21 cellular contexts compared by ENCODE assay signal in the genomic region with DNA sequence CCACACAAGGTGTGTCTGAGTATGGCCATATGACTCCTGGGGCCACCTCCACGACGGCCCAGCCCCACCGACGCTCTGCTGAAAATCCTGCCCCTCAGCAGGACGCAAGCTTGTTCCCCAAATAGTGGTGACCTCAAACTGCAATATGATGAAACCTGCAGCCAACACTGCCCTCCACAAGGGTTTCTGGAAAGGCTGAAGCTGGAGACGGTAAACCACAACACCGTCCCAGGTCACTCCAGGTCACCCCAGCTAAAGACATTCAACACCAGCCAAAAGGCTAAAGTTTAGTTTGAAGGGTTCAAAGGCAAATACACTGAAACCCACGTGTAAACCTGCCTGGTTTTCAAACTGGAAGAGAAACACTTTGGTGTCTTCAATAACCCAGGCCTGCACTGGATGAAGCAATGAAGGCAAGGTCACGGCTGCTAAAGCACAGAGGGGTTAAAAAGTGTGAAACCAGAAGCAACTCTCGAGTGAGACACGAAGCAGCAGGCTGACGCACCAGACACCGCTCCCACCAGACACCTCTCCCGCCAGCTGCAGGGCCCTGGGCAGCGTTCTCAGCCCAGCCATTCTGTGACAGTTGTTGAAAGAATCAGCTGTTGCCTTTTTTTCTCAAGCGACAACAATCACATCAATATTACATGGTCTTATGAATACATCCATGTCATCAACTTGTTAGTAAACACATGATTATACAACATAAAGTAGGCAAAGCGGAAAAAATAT. TPM values are rescaled to one million over a fixed set of nuclear protein-coding genes. Genes with fewer than 3 reads are reported as not detected.
DNase-seq lines count a peak whose midpoint lies in the region; ATAC-seq, FAIRE-seq and TF ChIP-seq lines count a peak whose summit lies in the region.
"Had no signal": no experiment of that assay in that cellular context is flagged by ENCODE, and none has a peak within 500 bp of the region (broad histone marks: within the 10 kb centered on the region; RNA-seq: fewer than 3 reads in every experiment).

No MANE protein-coding gene starts in this region.

- no peak overlapping the region for H3K27ac Mint-ChIP-seq in neural progenitor cell
- H3K27ac Mint-ChIP-seq: activated CD8-positive, alpha-beta T cell treated with anti-CD3 and anti-CD28 coated beads for 36 hours; nephron; WTC11 had no signal

- peaks cover 36% of the 10 kb centered on the region for H3K27me3 Mint-ChIP-seq in neural progenitor cell (ENCODE audit: insufficient read depth, low read depth)

- peaks cover 13 to 16% of the 10 kb centered on the region in 2 experiments; a peak in 3 of 4 replicates for H3K36me3 ChIP-seq in HCT116 (ENCODE audit: control insufficient read depth in 1 of 2, insufficient read depth in 2 of 2, low read length in 2 of 2)
- H3K36me3 ChIP-seq in PC-9 (ENCODE audit: low read depth): no peaks in the 10 kb centered on the region
- peaks cover 12 to 28% of the 10 kb centered on the region in 2 experiments; a peak in 4 of 5 replicates for H3K36me3 ChIP-seq in HepG2 (replicated peaks in 1 of 2; ENCODE audit: control insufficient read depth in 1 of 2, insufficient read depth in 2 of 2, low read length in 2 of 2)
- no peaks in the 10 kb centered on the region for H3K36me3 ChIP-seq in neural progenitor cell

- H2AFZ ChIP-seq in HCT116 (ENCODE audit: low read depth, low read length, poor library complexity, severe bottlenecking) (no peak overlapping the region), PC-9 (no peak overlapping the region), HepG2 (ENCODE audit: low read length) (no peak overlapping the region), neural progenitor cell (replicated peaks) (no peak overlapping the region)

- H3K9me3 Mint-ChIP-seq in neural progenitor cell: no peaks in the 10 kb centered on the region
- H3K9me3 Mint-ChIP-seq: activated CD8-positive, alpha-beta T cell treated with anti-CD3 and anti-CD28 coated beads for 36 hours; nephron; WTC11 had no signal

- BruUV-seq in HCT116 (replicated peaks; lab: Mats Ljungman, UMichigan): TSS peak; percentile 35
- TSS peak; percentile 37 for BruUV-seq in PC-9 (replicated peaks; lab: Mats Ljungman, UMichigan)
- BruUV-seq in HepG2 (replicated peaks; lab: Mats Ljungman, UMichigan): TSS peak; percentile 54

- no peak overlapping the region for H3K4me3 ChIP-seq in HCT116 (replicated peaks in 1 of 2; ENCODE audit: low read depth in 1 of 2, low read length in 2 of 2)
- no peak overlapping the region for H3K4me3 ChIP-seq in PC-9
- no peak overlapping the region for H3K4me3 ChIP-seq in HepG2 (replicated peaks in 1 of 3; ENCODE audit: insufficient read depth in 1 of 3, low read depth in 2 of 3, low read length in 3 of 3)
- H3K4me3 ChIP-seq in neural progenitor cell: no peak overlapping the region
- H3K4me3 ChIP-seq: heart right ventricle, psoas muscle, tibial artery had no signal

- intact Hi-C loops in HCT116 (cut with micrococcal nuclease): no loop called here
- intact Hi-C loops in PC-9 (cut with micrococcal nuclease; ENCODE audit: unreplicated experiment): no loop called here
- intact Hi-C loops in HepG2 (cut with micrococcal nuclease; ENCODE audit: unreplicated experiment): no loop called here

- no peak for ATAC-seq in HCT116
- ATAC-seq in HepG2: no peak
- ATAC-seq: activated CD8-positive, alpha-beta T cell treated with anti-CD3 and anti-CD28 coated beads for 36 hours; heart right ventricle; psoas muscle; WTC11 had no signal

- TF ChIP-seq RAD21 in HCT116 (IDR thresholded peaks at IDR 0.05; ENCODE audit: low read depth) (no peak), HepG2 (CRISPR knock-in tag; IDR thresholded peaks at IDR 0.05) (no peak)

- DNase-seq in HCT116 (ENCODE audit: low read depth, low spot score) (no peak), LHCN-M2 (ENCODE audit: low read depth) (peak; percentile 9), PC-9 (no peak), HepG2 (ENCODE audit: low spot score) (no peak), activated gamma-delta T cell (lab: John Stamatoyannopoulos, UW) (no peak), neural progenitor cell (ENCODE audit: low spot score) (no peak), HuH-7 (ENCODE audit: low spot score) (no peak)
- DNase-seq: activated CD8-positive, alpha-beta T cell treated with anti-CD3 and anti-CD28 coated beads for 36 hours; GOT3; heart right ventricle; KG1; NCI-H1436 treated with DMSO at 0.1 percent for 48 hours; NCI-H510A; psoas muscle; tibial artery had no signal

- POLR2A ChIA-PET in HCT116 (lab: Charles Lee) (no interaction called here), PC-9 (lab: Charles Lee; ENCODE audit: unreplicated experiment) (no interaction called here), HepG2 (lab: Yijun Ruan, JAX) (interaction anchor here (0.9 kb wide), 1 partner anchor 38 kb away, joined by 3 read pairs; no protein-coding TSS in a partner anchor)

- H4K20me1 ChIP-seq in HCT116 (ENCODE audit: insufficient read depth) (no peaks in the 10 kb centered on the region), PC-9 (ENCODE audit: insufficient read depth) (peaks cover 12% of the 10 kb centered on the region), HepG2 (ENCODE audit: insufficient read depth, low read length) (peaks cover 31% of the 10 kb centered on the region; the same call in 1 of the 2 replicates), neural progenitor cell (ENCODE audit: low read depth) (peaks cover 77% of the 10 kb centered on the region)

- RAD21 ChIA-PET in HCT116 (lab: Charles Lee; ENCODE audit: low non-redundant PET in 1 of 2, low total read pairs in 2 of 2, uncharacterized antibody in 2 of 2, unreplicated experiment in 2 of 2): no interaction called here

- FAIRE-seq in HepG2 (lab: Jason Lieb, UNC): peak; percentile 65

- TF ChIP-seq EP300 in HepG2 (IDR thresholded peaks at IDR 0.05; ENCODE audit: low read depth in 2 of 2, low read length in 2 of 2): no peak
- no peak for TF ChIP-seq EP300 in HepG2 (CRISPR knock-in tag; IDR thresholded peaks at IDR 0.05; ENCODE audit: borderline replicate concordance)

- no peaks in the 10 kb centered on the region for H3K4me1 Mint-ChIP-seq in neural progenitor cell
- H3K4me1 Mint-ChIP-seq: WTC11 had no signal

- peaks cover 9% of the 10 kb centered on the region for H3K36me3 Mint-ChIP-seq in neural progenitor cell

- H3F3A ChIP-seq in PC-9 (ENCODE audit: insufficient read depth, low read depth) (no peaks in the 10 kb centered on the region; the same call in 1 of the 2 replicates), neural progenitor cell (ENCODE audit: low read depth) (no peaks in the 10 kb centered on the region)

- TF ChIP-seq CTCF in HCT116 (IDR thresholded peaks at IDR 0.05 in 2 of 3, conservative IDR thresholded peaks at IDR 0.05 in 1 of 3; ENCODE audit: borderline replicate concordance in 1 of 3, insufficient read depth in 1 of 3, low read depth in 2 of 3, low read length in 2 of 3) (no peak), PC-9 (conservative IDR thresholded peaks at IDR 0.05) (no peak), HepG2 (CRISPR knock-in tag; IDR thresholded peaks at IDR 0.05) (no peak), neural progenitor cell (IDR thresholded peaks at IDR 0.05) (no peak)

- no peaks in the 10 kb centered on the region for H3K27me3 ChIP-seq in HCT116 (ENCODE audit: insufficient read depth, low read length)
- H3K27me3 ChIP-seq in PC-9 (ENCODE audit: insufficient read depth, low read depth): no peaks in the 10 kb centered on the region
- peaks cover 5 to 22% of the 10 kb centered on the region in 2 experiments; a peak in 4 of 5 replicates for H3K27me3 ChIP-seq in HepG2 (ENCODE audit: control insufficient read depth in 1 of 2, insufficient read depth in 2 of 2, low read length in 2 of 2)
- peaks cover 51% of the 10 kb centered on the region for H3K27me3 ChIP-seq in neural progenitor cell

- no peaks in the 10 kb centered on the region for H3K9me2 ChIP-seq in HCT116 (ENCODE audit: insufficient read depth)
- no peaks in the 10 kb centered on the region for H3K9me2 ChIP-seq in PC-9 (ENCODE audit: insufficient read depth)

- in situ Hi-C loops in HepG2 (cut with HindIII; ENCODE audit: extremely low pct_ligation_motif_present, low pct_unique_long_range_greater_than_20kb): no loop called here

- CTCF ChIA-PET in HCT116 (lab: Charles Lee) (no interaction called here), PC-9 (lab: Charles Lee) (no interaction called here), HepG2 (lab: Yijun Ruan, JAX; ENCODE audit: low intra/inter-chr PET ratio, low total read pairs) (no interaction called here)

- no peak overlapping the region for H3K4me3 Mint-ChIP-seq in neural progenitor cell
- H3K4me3 Mint-ChIP-seq: activated CD8-positive, alpha-beta T cell treated with anti-CD3 and anti-CD28 coated beads for 36 hours; nephron; WTC11 had no signal

- H3K4me2 ChIP-seq in HCT116 (ENCODE audit: low read length) (no peak overlapping the region), PC-9 (no peak overlapping the region), HepG2 (ENCODE audit: low read depth, low read length) (no peak overlapping the region), neural progenitor cell (no peak overlapping the region)

- H3K27ac ChIP-seq in HCT116 (ENCODE audit: low read depth, low read length): no peak overlapping the region
- no peak overlapping the region for H3K27ac ChIP-seq in PC-9
- no peak overlapping the region for H3K27ac ChIP-seq in HepG2 (ENCODE audit: extremely low read length, insufficient read depth, low read length)
- no peak overlapping the region for H3K27ac ChIP-seq in neural progenitor cell
- H3K27ac ChIP-seq: heart right ventricle, psoas muscle, tibial artery had no signal

- H3K9ac ChIP-seq in HCT116 (ENCODE audit: low read length) (no peak overlapping the region), HepG2 (ENCODE audit: insufficient read depth, low read depth, low read length) (no peak overlapping the region), neural progenitor cell (no peak overlapping the region)

- H3K79me2 ChIP-seq in HCT116 (ENCODE audit: insufficient read depth, low read length) (no peaks in the 10 kb centered on the region), PC-9 (ENCODE audit: low read depth) (no peaks in the 10 kb centered on the region), HepG2 (ENCODE audit: insufficient read depth, low read length) (no peaks in the 10 kb centered on the region), neural progenitor cell (ENCODE audit: low read depth) (no peaks in the 10 kb centered on the region)

- WGBS in HepG2 (ENCODE audit: low lambda C conversion rate): 74% methylated on average over 17 of the region's 17 CpGs

- TF ChIP-seq POLR2A in HCT116 (IDR thresholded peaks at IDR 0.05; ENCODE audit: borderline replicate concordance, extremely low read depth, insufficient read depth, insufficient read length) (no peak), HepG2 (IDR thresholded peaks at IDR 0.05; ENCODE audit: insufficient read depth in 1 of 2, low read depth in 2 of 2, low read length in 2 of 2) (no peak)

- H3K4me1 ChIP-seq in HCT116 (ENCODE audit: control insufficient read depth in 1 of 2, insufficient read depth in 2 of 2, low read length in 2 of 2) (no peaks in the 10 kb centered on the region), PC-9 (replicated peaks; ENCODE audit: insufficient read depth) (no peaks in the 10 kb centered on the region), HepG2 (ENCODE audit: insufficient read depth, low read length) (peaks cover 12% of the 10 kb centered on the region), neural progenitor cell (no peaks in the 10 kb centered on the region)
- H3K4me1 ChIP-seq: psoas muscle had no signal

- no peaks in the 10 kb centered on the region for H3K9me3 ChIP-seq in HCT116 (ENCODE audit: control insufficient read depth in 1 of 2, insufficient read depth in 1 of 2, low read depth in 1 of 2, low read length in 2 of 2)
- H3K9me3 ChIP-seq in PC-9 (ENCODE audit: insufficient read depth, low read depth): no peaks in the 10 kb centered on the region
- no peaks in the 10 kb centered on the region for H3K9me3 ChIP-seq in HepG2 (ENCODE audit: low read length)
- no peaks in the 10 kb centered on the region for H3K9me3 ChIP-seq in neural progenitor cell (ENCODE audit: low read depth)
- H3K9me3 ChIP-seq: heart right ventricle, psoas muscle, tibial artery had no signal

RNA-seq across cellular contexts. Expression of gene LHX3, which starts 1.8 kb away (rescaled TPM):
- not detected for total RNA-seq in HCT116 (2021; ENCODE audit: unreplicated experiment)
- 0.05 and 0.09 TPM in 2 replicates for polyA plus RNA-seq in HCT116 (2012)
- not detected in 2 replicates for total RNA-seq in LHCN-M2 (2014; rRNA removed)
- polyA plus RNA-seq in LHCN-M2 (2012): not detected
- 0.22 and 0.43 TPM in 2 replicates for total RNA-seq in PC-9 (2021)
- total RNA-seq in HepG2 (2016; rRNA removed; fragmentation: Illumina TruSeq; extraction: Trizol): not detected in 2 replicates
- not detected in 2 replicates for total RNA-seq in HepG2 (2016; cell fraction: cytosol; rRNA removed; fragmentation: Illumina TruSeq; extraction: Trizol; ENCODE audit: low read depth)
- not detected in 2 replicates for total RNA-seq in HepG2 (2016; cell fraction: insoluble cytoplasmic fraction; rRNA removed; fragmentation: Illumina TruSeq; extraction: Trizol)
- total RNA-seq in HepG2 (2016; cell fraction: membrane; rRNA removed; fragmentation: Illumina TruSeq; extraction: Trizol): not detected in 2 replicates
- total RNA-seq in HepG2 (2016; cell fraction: nucleus; rRNA removed; fragmentation: Illumina TruSeq; extraction: Trizol): not detected in 2 replicates
- polyA plus RNA-seq in HepG2 (2011; rRNA removed): not detected in 2 replicates
- not detected in 2 replicates for polyA plus RNA-seq in HepG2 (2011; cell fraction: cytosol; rRNA removed)
- 0.03 TPM in 1 of 2 replicates, not detected in the other for polyA plus RNA-seq in HepG2 (2011; cell fraction: nucleus; rRNA removed)
- polyA plus RNA-seq in HepG2 (2012): not detected in 2 replicates
- not detected in 2 replicates for polyA plus RNA-seq in HepG2 (2016; cell fraction: cytosol; fragmentation: Illumina TruSeq; extraction: Trizol; ENCODE audit: low read depth)
- polyA plus RNA-seq in HepG2 (2016; cell fraction: insoluble cytoplasmic fraction; fragmentation: Illumina TruSeq; extraction: Trizol; ENCODE audit: low read depth): not detected in 2 replicates
- not detected in 2 replicates for polyA plus RNA-seq in HepG2 (2016; cell fraction: membrane; fragmentation: Illumina TruSeq; extraction: Trizol; ENCODE audit: low read depth)
- polyA plus RNA-seq in HepG2 (2016; cell fraction: nucleus; fragmentation: Illumina TruSeq; extraction: Trizol; ENCODE audit: insufficient read depth, low read depth): not detected in 2 replicates
- polyA minus RNA-seq in HepG2 (2011; rRNA and poly(A)+ RNA removed; ENCODE audit: low replicate concordance): 0.05 TPM in 1 of 2 replicates, not detected in the other
- polyA minus RNA-seq in HepG2 (2011; cell fraction: cytosol; rRNA and poly(A)+ RNA removed): not detected in 2 replicates
- 0.13 TPM in 1 of 2 replicates, not detected in the other for polyA minus RNA-seq in HepG2 (2011; cell fraction: nucleus; rRNA and poly(A)+ RNA removed)
- total RNA-seq in neural progenitor cell (ENCODE audit: low replicate concordance): not detected in 2 replicates
- total RNA-seq: activated CD8-positive, alpha-beta T cell treated with anti-CD3 and anti-CD28 coated beads for 36 hours; fibroblast of lung; heart right ventricle; lung microvascular endothelial cell; psoas muscle; T-helper 1 cell treated with Interleukin-12 subunit alpha and Interleukin-12 subunit beta and Interleukin-4 antibody, amounts not matched to agents 30 ng/mL and 1 ng/mL, for 36 hours; WTC11 had no signal
- polyA plus RNA-seq: BJ, fibroblast of lung, heart right ventricle, psoas muscle had no signal

RNA-seq across cellular contexts. Expression of gene QSOX2, which starts 38.8 kb away (rescaled TPM):
- total RNA-seq in HCT116 (2021; ENCODE audit: unreplicated experiment): 34.6 TPM
- polyA plus RNA-seq in HCT116 (2012): 18.1 and 23.6 TPM in 2 replicates
- total RNA-seq in LHCN-M2 (2014; rRNA removed): 17.9 and 20.9 TPM in 2 replicates
- polyA plus RNA-seq in LHCN-M2 (2012): 7.1 TPM
- total RNA-seq in PC-9 (2021): 34.6 and 40.8 TPM in 2 replicates
- total RNA-seq in HepG2 (2016; rRNA removed; fragmentation: Illumina TruSeq; extraction: Trizol): 10.1 and 27.1 TPM in 2 replicates
- 2.0 and 2.2 TPM in 2 replicates for total RNA-seq in HepG2 (2016; cell fraction: cytosol; rRNA removed; fragmentation: Illumina TruSeq; extraction: Trizol; ENCODE audit: low read depth)
- total RNA-seq in HepG2 (2016; cell fraction: insoluble cytoplasmic fraction; rRNA removed; fragmentation: Illumina TruSeq; extraction: Trizol): 9.0 and 27.0 TPM in 2 replicates
- 4.9 and 5.5 TPM in 2 replicates for total RNA-seq in HepG2 (2016; cell fraction: membrane; rRNA removed; fragmentation: Illumina TruSeq; extraction: Trizol)
- total RNA-seq in HepG2 (2016; cell fraction: nucleus; rRNA removed; fragmentation: Illumina TruSeq; extraction: Trizol): 29.4 and 33.0 TPM in 2 replicates
- 36.4 and 42.1 TPM in 2 replicates for polyA plus RNA-seq in HepG2 (2011; rRNA removed)
- 18.1 and 19.6 TPM in 2 replicates for polyA plus RNA-seq in HepG2 (2011; cell fraction: cytosol; rRNA removed)
- 53.2 and 71.8 TPM in 2 replicates for polyA plus RNA-seq in HepG2 (2011; cell fraction: nucleus; rRNA removed)
- polyA plus RNA-seq in HepG2 (2012): 28.3 and 37.6 TPM in 2 replicates
- 1.3 and 1.4 TPM in 2 replicates for polyA plus RNA-seq in HepG2 (2016; cell fraction: cytosol; fragmentation: Illumina TruSeq; extraction: Trizol; ENCODE audit: low read depth)
- 8.1 and 10.4 TPM in 2 replicates for polyA plus RNA-seq in HepG2 (2016; cell fraction: insoluble cytoplasmic fraction; fragmentation: Illumina TruSeq; extraction: Trizol; ENCODE audit: low read depth)
- polyA plus RNA-seq in HepG2 (2016; cell fraction: membrane; fragmentation: Illumina TruSeq; extraction: Trizol; ENCODE audit: low read depth): 2.5 and 3.2 TPM in 2 replicates
- 56.3 and 58.3 TPM in 2 replicates for polyA plus RNA-seq in HepG2 (2016; cell fraction: nucleus; fragmentation: Illumina TruSeq; extraction: Trizol; ENCODE audit: insufficient read depth, low read depth)
- 28.3 and 40.5 TPM in 2 replicates for polyA minus RNA-seq in HepG2 (2011; rRNA and poly(A)+ RNA removed; ENCODE audit: low replicate concordance)
- 18.7 and 20.4 TPM in 2 replicates for polyA minus RNA-seq in HepG2 (2011; cell fraction: cytosol; rRNA and poly(A)+ RNA removed)
- 26.1 and 26.5 TPM in 2 replicates for polyA minus RNA-seq in HepG2 (2011; cell fraction: nucleus; rRNA and poly(A)+ RNA removed)
- 17.1 and 19.6 TPM in 2 replicates for total RNA-seq in neural progenitor cell (ENCODE audit: low replicate concordance)

Comparison
In these comparisons a context has a peak if more than half of its experiments do, and no peak if none do; other contexts are left out.
1. Of the 20 proteins assayed by ChIP-seq in both HepG2 and HCT116: peak only in HepG2: ZBTB33; only in HCT116: none; in both: none; in neither: 19.